15 cellular contexts compared by ENCODE assay signal in the genomic region with DNA sequence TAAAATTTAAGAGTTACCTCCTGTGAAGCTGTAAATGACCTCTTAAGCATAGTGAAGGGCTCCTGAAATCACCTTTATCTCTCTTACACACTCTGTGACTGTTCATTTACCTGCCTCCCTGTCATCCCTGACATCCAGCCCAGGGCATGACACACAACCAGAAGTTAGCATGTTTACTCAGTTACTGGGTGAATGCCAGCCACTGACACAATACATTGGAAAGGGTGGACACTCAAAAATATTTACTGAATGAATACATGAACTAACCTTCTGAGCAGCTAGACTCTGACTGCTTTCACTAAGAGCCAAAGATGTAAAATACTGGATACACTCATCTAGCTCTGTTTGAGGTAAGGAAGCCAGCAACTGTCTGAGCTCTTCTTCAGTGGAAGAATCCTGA. TPM values are rescaled to one million over a fixed set of nuclear protein-coding genes. Genes with fewer than 3 reads are reported as not detected.
DNase-seq lines count a peak whose midpoint lies in the region; ATAC-seq, FAIRE-seq and TF ChIP-seq lines count a peak whose summit lies in the region.
"Had no signal": no experiment of that assay in that cellular context is flagged by ENCODE, and none has a peak within 500 bp of the region (broad histone marks: within the 10 kb centered on the region; RNA-seq: fewer than 3 reads in every experiment).

No MANE protein-coding gene starts in this region.

- peaks cover 3% of the 10 kb centered on the region for H3K4me1 Mint-ChIP-seq in astrocyte (ENCODE audit: low read depth, unreplicated experiment)
- H3K4me1 Mint-ChIP-seq: activated T-helper 17 cell treated with anti-CD3 and anti-CD28 coated beads, Interleukin-2, amount 50 U/mL, for 72 hours had no signal

- H3K4me1 ChIP-seq in HEK293 (ENCODE audit: control insufficient read depth, insufficient read depth, low read length), result no peaks in the 10 kb centered on the region
- H3K4me1 ChIP-seq in astrocyte (ENCODE audit: insufficient read depth, low read length), result no peaks in the 10 kb centered on the region
- H3K4me1 ChIP-seq in small intestine (ENCODE audit: control insufficient read depth in 2 of 2, insufficient read depth in 1 of 2, low read depth in 1 of 2, low read length in 1 of 2), result no peaks in the 10 kb centered on the region
- H3K4me1 ChIP-seq: heart left ventricle had no signal

- H3K36me3 Mint-ChIP-seq in astrocyte (ENCODE audit: low read depth, unreplicated experiment), result peaks cover 15% of the 10 kb centered on the region

- H3K27me3 Mint-ChIP-seq in astrocyte (ENCODE audit: low read depth, unreplicated experiment), result no peaks in the 10 kb centered on the region
- H3K27me3 Mint-ChIP-seq: activated T-helper 17 cell treated with anti-CD3 and anti-CD28 coated beads, Interleukin-2, amount 50 U/mL, for 72 hours had no signal

- CTCF ChIA-PET in HEK293 (lab: Yijun Ruan, JAX), result interaction anchor here (0.6 to 10.1 kb wide), 10 partner anchors 10 to 1955 kb away, joined by 3 to 103 read pairs (median 4); no protein-coding TSS in a partner anchor

- POLR2A ChIA-PET in HEK293 (lab: Yijun Ruan, JAX), result interaction anchor here (0.6 to 0.7 kb wide), 2 partner anchors 41 to 502 kb away, joined by 3 to 5 read pairs; a partner anchor contains a TSS

- ATAC-seq in HG03159 (IDR thresholded peaks at IDR 0.05; ENCODE audit: unreplicated experiment), result no peak
- ATAC-seq: activated T-helper 17 cell treated with anti-CD3 and anti-CD28 coated beads, Interleukin-2, amount 50 U/mL, for 72 hours; heart left ventricle had no signal

- no peak overlapping the region for H2AFZ ChIP-seq in astrocyte (ENCODE audit: low read depth, low read length)

- no peak overlapping the region for H3K4me2 ChIP-seq in astrocyte (ENCODE audit: low read length)

- DNase-seq in astrocyte (ENCODE audit: low read depth) (peak; percentile 72), hepatic stellate cell (ENCODE audit: low spot score) (peak; percentile 12), small intestine (peak; percentile 13)
- DNase-seq in effector CD4-positive, alpha-beta T cell, result no peak
- no peak for DNase-seq in activated CD8-positive, alpha-beta memory T cell treated with anti-CD3 and anti-CD28 coated beads, Interleukin-2, amount 50 U/mL, for 4 hours
- DNase-seq: DMS79 treated with DMSO at 0.1 percent for 48 hours, heart left ventricle, midbrain, NCI-H2081 treated with DMSO at 0.1 percent for 48 hours, retina had no signal

- no peaks in the 10 kb centered on the region for H3K79me2 ChIP-seq in astrocyte (ENCODE audit: insufficient read depth, low read length)

- H3K27ac Mint-ChIP-seq in astrocyte (ENCODE audit: unreplicated experiment), result peak overlapping the region; percentile 58
- H3K27ac Mint-ChIP-seq: activated T-helper 17 cell treated with anti-CD3 and anti-CD28 coated beads, Interleukin-2, amount 50 U/mL, for 72 hours had no signal

- no peak overlapping the region for H3K27ac ChIP-seq in HEK293 (ENCODE audit: extremely low read depth, low read depth, low read length)
- peak overlapping the region; percentile 26 for H3K27ac ChIP-seq in astrocyte (ENCODE audit: low read depth, low read length)
- H3K27ac ChIP-seq in small intestine (ENCODE audit: low read depth in 1 of 2, low read length in 1 of 2), result no peak overlapping the region
- H3K27ac ChIP-seq: heart left ventricle had no signal

- TF ChIP-seq CTCF in HEK293 (tag by site-specific recombination; IDR thresholded peaks at IDR 0.05) (no peak), astrocyte (IDR thresholded peaks at IDR 0.05; ENCODE audit: insufficient read depth, low read depth, low read length) (no peak)

- H3K36me3 ChIP-seq in HEK293 (ENCODE audit: control insufficient read depth in 2 of 2, insufficient read depth in 1 of 2, low read length in 2 of 2), result peaks cover 24 to 38% of the 10 kb centered on the region in 2 experiments
- H3K36me3 ChIP-seq in astrocyte (ENCODE audit: insufficient read depth, low read length), result peaks cover 8% of the 10 kb centered on the region
- peaks cover 3 to 7% of the 10 kb centered on the region in 2 donors for H3K36me3 ChIP-seq in small intestine (ENCODE audit: control insufficient read depth in 2 of 2, insufficient read depth in 2 of 2, low read length in 2 of 2)

- no peak overlapping the region for H3K4me3 Mint-ChIP-seq in astrocyte (ENCODE audit: unreplicated experiment)
- H3K4me3 Mint-ChIP-seq: activated T-helper 17 cell treated with anti-CD3 and anti-CD28 coated beads, Interleukin-2, amount 50 U/mL, for 72 hours had no signal

- no peak for FAIRE-seq in astrocyte (lab: Jason Lieb, UNC)
- FAIRE-seq in small intestine (lab: Jason Lieb, UNC), result no peak
- FAIRE-seq: RCC 7860, urothelium cell line had no signal

- H3K4me3 ChIP-seq in HEK293 (ENCODE audit: low read depth, low read length) (no peak overlapping the region), astrocyte (ENCODE audit: insufficient read depth, low read depth, low read length) (no peak overlapping the region), small intestine (ENCODE audit: low read depth in 1 of 2, low read length in 2 of 2) (no peak overlapping the region)
- H3K4me3 ChIP-seq: heart left ventricle had no signal

- H3K9me3 ChIP-seq in HEK293 (ENCODE audit: control insufficient read depth, insufficient read depth, low read depth, low read length) (no peaks in the 10 kb centered on the region), astrocyte (ENCODE audit: insufficient read depth, low read depth, low read length) (no peaks in the 10 kb centered on the region), small intestine (ENCODE audit: control insufficient read depth, low read depth) (no peaks in the 10 kb centered on the region)
- H3K9me3 ChIP-seq: heart left ventricle had no signal

- H4K20me1 ChIP-seq in astrocyte (ENCODE audit: insufficient read depth, low read length), result no peaks in the 10 kb centered on the region

- H3K9me3 Mint-ChIP-seq in astrocyte (ENCODE audit: unreplicated experiment), result no peaks in the 10 kb centered on the region
- H3K9me3 Mint-ChIP-seq: activated T-helper 17 cell treated with anti-CD3 and anti-CD28 coated beads, Interleukin-2, amount 50 U/mL, for 72 hours had no signal

- H3K27me3 ChIP-seq in astrocyte (ENCODE audit: insufficient read depth, low read length) (no peaks in the 10 kb centered on the region), small intestine (ENCODE audit: control insufficient read depth in 2 of 2, insufficient read depth in 2 of 2, low read length in 2 of 2) (no peaks in the 10 kb centered on the region)
- H3K27me3 ChIP-seq: heart left ventricle had no signal

- H3K9ac ChIP-seq in astrocyte (ENCODE audit: low read length), result no peak overlapping the region

TF ChIP-seq in HEK293, 187 proteins besides CTCF, POLR2A, EP300 and RAD21:
- TF ChIP-seq FEZF1 (tag by site-specific recombination; IDR thresholded peaks at IDR 0.05) (peak; percentile 33; the same call in 1 of the 2 replicates), ZNF157 (tag by site-specific recombination; IDR thresholded peaks at IDR 0.05) (no peak)

RNA-seq across cellular contexts. Expression of a gene that starts 25.3 kb away (rescaled TPM):
- 9.1 and 9.3 TPM in 2 replicates for total RNA-seq in astrocyte
- polyA plus RNA-seq in small intestine, result 1 to 10 TPM; 3.7 to 5.4 (median 4.5) TPM

RNA-seq across cellular contexts. Expression of a gene that starts 25.4 kb away (rescaled TPM):
- 32.2 and 34.5 TPM in 2 replicates for total RNA-seq in astrocyte
- polyA plus RNA-seq in small intestine, result 1 to 10 TPM; 2.4 to 6.4 (median 3.6) TPM

Comparison
In these comparisons a context has a peak if more than half of its experiments do, and no peak if none do; other contexts are left out.
1. DNase-seq: peak in astrocyte (single experiment), hepatic stellate cell (single experiment) and small intestine (single experiment); none in effector CD4-positive, alpha-beta T cell (single experiment) and activated CD8-positive, alpha-beta memory T cell treated with anti-CD3 and anti-CD28 coated beads, Interleukin-2, amount 50 U/mL, for 4 hours (single experiment).